In genomic region chr2:178101321-178102079, GRCh38 we compare ENCODE assay signal across 1 cellular context.
TF ChIP-seq lines count a peak whose summit lies in the region.

No MANE protein-coding gene starts in this region.

TF ChIP-seq in K562, 482 proteins besides CTCF, POLR2A, EP300 and RAD21 (continued from another document):
- TF ChIP-seq, protein P1, sequence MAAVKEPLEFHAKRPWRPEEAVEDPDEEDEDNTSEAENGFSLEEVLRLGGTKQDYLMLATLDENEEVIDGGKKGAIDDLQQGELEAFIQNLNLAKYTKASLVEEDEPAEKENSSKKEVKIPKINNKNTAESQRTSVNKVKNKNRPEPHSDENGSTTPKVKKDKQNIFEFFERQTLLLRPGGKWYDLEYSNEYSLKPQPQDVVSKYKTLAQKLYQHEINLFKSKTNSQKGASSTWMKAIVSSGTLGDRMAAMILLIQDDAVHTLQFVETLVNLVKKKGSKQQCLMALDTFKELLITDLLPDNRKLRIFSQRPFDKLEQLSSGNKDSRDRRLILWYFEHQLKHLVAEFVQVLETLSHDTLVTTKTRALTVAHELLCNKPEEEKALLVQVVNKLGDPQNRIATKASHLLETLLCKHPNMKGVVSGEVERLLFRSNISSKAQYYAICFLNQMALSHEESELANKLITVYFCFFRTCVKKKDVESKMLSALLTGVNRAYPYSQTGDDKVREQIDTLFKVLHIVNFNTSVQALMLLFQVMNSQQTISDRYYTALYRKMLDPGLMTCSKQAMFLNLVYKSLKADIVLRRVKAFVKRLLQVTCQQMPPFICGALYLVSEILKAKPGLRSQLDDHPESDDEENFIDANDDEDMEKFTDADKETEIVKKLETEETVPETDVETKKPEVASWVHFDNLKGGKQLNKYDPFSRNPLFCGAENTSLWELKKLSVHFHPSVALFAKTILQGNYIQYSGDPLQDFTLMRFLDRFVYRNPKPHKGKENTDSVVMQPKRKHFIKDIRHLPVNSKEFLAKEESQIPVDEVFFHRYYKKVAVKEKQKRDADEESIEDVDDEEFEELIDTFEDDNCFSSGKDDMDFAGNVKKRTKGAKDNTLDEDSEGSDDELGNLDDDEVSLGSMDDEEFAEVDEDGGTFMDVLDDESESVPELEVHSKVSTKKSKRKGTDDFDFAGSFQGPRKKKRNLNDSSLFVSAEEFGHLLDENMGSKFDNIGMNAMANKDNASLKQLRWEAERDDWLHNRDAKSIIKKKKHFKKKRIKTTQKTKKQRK (IDR thresholded peaks at IDR 0.05; ENCODE audit: borderline replicate concordance, low read depth, low read length): no peak
- TF ChIP-seq ZNF589 (CRISPR knock-in tag; IDR thresholded peaks at IDR 0.05; ENCODE audit: low read depth) (no peak), L3MBTL2 (IDR thresholded peaks at IDR 0.05) (0 out of 2 replicates have a peak, but pooled peaks have one; percentile 28), ZNF224 (CRISPR knock-in tag; IDR thresholded peaks at IDR 0.05) (no peak), ZNF3 (CRISPR knock-in tag; IDR thresholded peaks at IDR 0.05) (no peak), EHMT2 (IDR thresholded peaks at IDR 0.05) (no peak), FOXK1 (CRISPR knock-in tag; IDR thresholded peaks at IDR 0.05; ENCODE audit: borderline replicate concordance) (no peak), SMARCA5 (IDR thresholded peaks at IDR 0.05) (no peak), TAF1 (IDR thresholded peaks at IDR 0.05; ENCODE audit: control insufficient read depth, extremely low read depth, insufficient read depth, low read length, severe bottlenecking) (no peak), ZNF584 (CRISPR knock-in tag; IDR thresholded peaks at IDR 0.05; ENCODE audit: low read depth) (0 out of 2 replicates have a peak, but pooled peaks have one; percentile 50), TCF3 (CRISPR knock-in tag; IDR thresholded peaks at IDR 0.05) (no peak), ZNF232 (CRISPR knock-in tag; IDR thresholded peaks at IDR 0.05) (no peak), FOXO4 (CRISPR knock-in tag; IDR thresholded peaks at IDR 0.05) (no peak), ATF4 (CRISPR knock-in tag; IDR thresholded peaks at IDR 0.05) (no peak), FOXJ3 (CRISPR knock-in tag; IDR thresholded peaks at IDR 0.05) (no peak), HOXB6 (CRISPR knock-in tag; IDR thresholded peaks at IDR 0.05; ENCODE audit: borderline replicate concordance) (no peak), MYBL2 (IDR thresholded peaks at IDR 0.05; ENCODE audit: low read depth) (no peak), MYBL2 (CRISPR knock-in tag; IDR thresholded peaks at IDR 0.05; ENCODE audit: borderline replicate concordance) (no peak), TBL1XR1 (IDR thresholded peaks at IDR 0.05; ENCODE audit: low read length in 2 of 2) (no peak), NFE2 (IDR thresholded peaks at IDR 0.05; ENCODE audit: low read depth) (peak; percentile 40; the same call in 1 of the 2 replicates)
- TF ChIP-seq, protein P2, sequence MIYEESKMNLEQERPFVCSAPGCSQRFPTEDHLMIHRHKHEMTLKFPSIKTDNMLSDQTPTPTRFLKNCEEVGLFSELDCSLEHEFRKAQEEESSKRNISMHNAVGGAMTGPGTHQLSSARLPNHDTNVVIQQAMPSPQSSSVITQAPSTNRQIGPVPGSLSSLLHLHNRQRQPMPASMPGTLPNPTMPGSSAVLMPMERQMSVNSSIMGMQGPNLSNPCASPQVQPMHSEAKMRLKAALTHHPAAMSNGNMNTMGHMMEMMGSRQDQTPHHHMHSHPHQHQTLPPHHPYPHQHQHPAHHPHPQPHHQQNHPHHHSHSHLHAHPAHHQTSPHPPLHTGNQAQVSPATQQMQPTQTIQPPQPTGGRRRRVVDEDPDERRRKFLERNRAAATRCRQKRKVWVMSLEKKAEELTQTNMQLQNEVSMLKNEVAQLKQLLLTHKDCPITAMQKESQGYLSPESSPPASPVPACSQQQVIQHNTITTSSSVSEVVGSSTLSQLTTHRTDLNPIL (CRISPR knock-in tag; IDR thresholded peaks at IDR 0.05): no peak
- TF ChIP-seq, protein P3, sequence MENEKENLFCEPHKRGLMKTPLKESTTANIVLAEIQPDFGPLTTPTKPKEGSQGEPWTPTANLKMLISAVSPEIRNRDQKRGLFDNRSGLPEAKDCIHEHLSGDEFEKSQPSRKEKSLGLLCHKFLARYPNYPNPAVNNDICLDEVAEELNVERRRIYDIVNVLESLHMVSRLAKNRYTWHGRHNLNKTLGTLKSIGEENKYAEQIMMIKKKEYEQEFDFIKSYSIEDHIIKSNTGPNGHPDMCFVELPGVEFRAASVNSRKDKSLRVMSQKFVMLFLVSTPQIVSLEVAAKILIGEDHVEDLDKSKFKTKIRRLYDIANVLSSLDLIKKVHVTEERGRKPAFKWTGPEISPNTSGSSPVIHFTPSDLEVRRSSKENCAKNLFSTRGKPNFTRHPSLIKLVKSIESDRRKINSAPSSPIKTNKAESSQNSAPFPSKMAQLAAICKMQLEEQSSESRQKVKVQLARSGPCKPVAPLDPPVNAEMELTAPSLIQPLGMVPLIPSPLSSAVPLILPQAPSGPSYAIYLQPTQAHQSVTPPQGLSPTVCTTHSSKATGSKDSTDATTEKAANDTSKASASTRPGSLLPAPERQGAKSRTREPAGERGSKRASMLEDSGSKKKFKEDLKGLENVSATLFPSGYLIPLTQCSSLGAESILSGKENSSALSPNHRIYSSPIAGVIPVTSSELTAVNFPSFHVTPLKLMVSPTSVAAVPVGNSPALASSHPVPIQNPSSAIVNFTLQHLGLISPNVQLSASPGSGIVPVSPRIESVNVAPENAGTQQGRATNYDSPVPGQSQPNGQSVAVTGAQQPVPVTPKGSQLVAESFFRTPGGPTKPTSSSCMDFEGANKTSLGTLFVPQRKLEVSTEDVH (IDR thresholded peaks at IDR 0.05; ENCODE audit: low read depth, partially characterized antibody): no peak
- TF ChIP-seq, protein P4, sequence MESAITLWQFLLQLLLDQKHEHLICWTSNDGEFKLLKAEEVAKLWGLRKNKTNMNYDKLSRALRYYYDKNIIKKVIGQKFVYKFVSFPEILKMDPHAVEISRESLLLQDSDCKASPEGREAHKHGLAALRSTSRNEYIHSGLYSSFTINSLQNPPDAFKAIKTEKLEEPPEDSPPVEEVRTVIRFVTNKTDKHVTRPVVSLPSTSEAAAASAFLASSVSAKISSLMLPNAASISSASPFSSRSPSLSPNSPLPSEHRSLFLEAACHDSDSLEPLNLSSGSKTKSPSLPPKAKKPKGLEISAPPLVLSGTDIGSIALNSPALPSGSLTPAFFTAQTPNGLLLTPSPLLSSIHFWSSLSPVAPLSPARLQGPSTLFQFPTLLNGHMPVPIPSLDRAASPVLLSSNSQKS (CRISPR knock-in tag; IDR thresholded peaks at IDR 0.05): no peak
- TF ChIP-seq, protein P5, sequence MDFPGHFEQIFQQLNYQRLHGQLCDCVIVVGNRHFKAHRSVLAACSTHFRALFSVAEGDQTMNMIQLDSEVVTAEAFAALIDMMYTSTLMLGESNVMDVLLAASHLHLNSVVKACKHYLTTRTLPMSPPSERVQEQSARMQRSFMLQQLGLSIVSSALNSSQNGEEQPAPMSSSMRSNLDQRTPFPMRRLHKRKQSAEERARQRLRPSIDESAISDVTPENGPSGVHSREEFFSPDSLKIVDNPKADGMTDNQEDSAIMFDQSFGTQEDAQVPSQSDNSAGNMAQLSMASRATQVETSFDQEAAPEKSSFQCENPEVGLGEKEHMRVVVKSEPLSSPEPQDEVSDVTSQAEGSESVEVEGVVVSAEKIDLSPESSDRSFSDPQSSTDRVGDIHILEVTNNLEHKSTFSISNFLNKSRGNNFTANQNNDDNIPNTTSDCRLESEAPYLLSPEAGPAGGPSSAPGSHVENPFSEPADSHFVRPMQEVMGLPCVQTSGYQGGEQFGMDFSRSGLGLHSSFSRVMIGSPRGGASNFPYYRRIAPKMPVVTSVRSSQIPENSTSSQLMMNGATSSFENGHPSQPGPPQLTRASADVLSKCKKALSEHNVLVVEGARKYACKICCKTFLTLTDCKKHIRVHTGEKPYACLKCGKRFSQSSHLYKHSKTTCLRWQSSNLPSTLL (IDR thresholded peaks at IDR 0.05): no peak
